ENCODE assay signal across 14 cellular contexts in the genomic region with DNA sequence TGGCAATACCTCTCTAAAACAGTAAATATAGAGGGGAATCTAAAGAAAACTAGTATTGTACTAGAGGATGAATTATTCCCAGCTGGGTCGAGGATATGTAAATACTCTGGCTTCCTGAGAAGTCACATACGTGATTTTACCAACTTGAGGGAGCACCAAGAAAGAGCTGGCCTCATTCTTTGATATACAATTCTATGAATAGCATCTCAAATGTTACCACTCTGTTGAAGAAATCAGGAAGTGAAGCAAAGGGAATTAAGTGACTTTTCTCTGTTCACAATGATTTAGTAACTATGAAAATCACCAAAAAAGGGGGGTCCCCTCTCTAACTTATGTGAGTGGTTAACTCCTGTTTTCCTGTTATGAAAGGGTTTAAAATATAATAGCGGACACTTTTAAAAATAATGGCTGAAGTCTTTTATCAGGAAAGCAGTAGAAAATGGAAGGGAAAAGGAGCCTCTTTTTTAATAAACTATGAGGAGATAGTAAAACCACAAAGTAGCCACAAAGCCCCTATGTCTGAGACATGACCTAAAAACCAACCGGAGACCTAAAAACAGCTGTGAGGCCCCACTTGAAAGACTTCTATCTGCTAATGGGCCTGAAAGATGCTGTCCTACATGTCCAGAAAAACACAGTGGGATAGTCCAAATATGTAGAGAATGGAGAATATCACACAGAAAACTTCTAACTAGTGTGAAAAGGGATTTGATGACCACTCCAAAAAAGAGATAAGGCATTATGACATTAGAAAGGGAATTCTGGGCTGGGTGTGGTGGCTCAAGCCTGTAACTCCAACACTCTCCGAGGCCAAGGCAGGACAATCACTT. TPM values are rescaled to one million over a fixed set of nuclear protein-coding genes. Genes with fewer than 3 reads are reported as not detected.
DNase-seq lines count a peak whose midpoint lies in the region; ATAC-seq and TF ChIP-seq lines count a peak whose summit lies in the region.
"Had no signal": no experiment of that assay in that cellular context is flagged by ENCODE, and none has a peak within 500 bp of the region (broad histone marks: within the 10 kb centered on the region; RNA-seq: fewer than 3 reads in every experiment).

No MANE protein-coding gene starts in this region.

- no peaks in the 10 kb centered on the region for H3K27me3 Mint-ChIP-seq in chondrocyte (ENCODE audit: low read depth)
- H3K27me3 Mint-ChIP-seq: activated CD8-positive, alpha-beta memory T cell treated with anti-CD3 and anti-CD28 coated beads, Interleukin-2, amount 10 ng/mL, durations not matched to agents 7 days and 5 days had no signal

- TF ChIP-seq CTCF in chondrocyte (IDR thresholded peaks at IDR 0.05) (no peak), ovary (IDR thresholded peaks at IDR 0.05) (no peak)

- peak overlapping the region; percentile 79 for H3K27ac Mint-ChIP-seq in chondrocyte (ENCODE audit: unreplicated experiment)
- no peak overlapping the region for H3K27ac Mint-ChIP-seq in stimulated activated effector memory CD8-positive, alpha-beta T cell treated with anti-CD3 and anti-CD28 coated beads, Interleukin-12 subunit alpha, Interleukin-12 subunit beta, amount 100 ng/mL, for 72 hours
- H3K27ac Mint-ChIP-seq: activated CD8-positive, alpha-beta memory T cell treated with anti-CD3 and anti-CD28 coated beads, Interleukin-2, amount 10 ng/mL, durations not matched to agents 7 days and 5 days had no signal

- H3K27me3 ChIP-seq in muscle layer of duodenum (ENCODE audit: low read depth, low read length) (no peaks in the 10 kb centered on the region), ovary (no peaks in the 10 kb centered on the region)

- DNase-seq in NOMO-1 (lab: John Stamatoyannopoulos, UW; ENCODE audit: unreplicated experiment in 2 of 2), result peak; percentile 22 to 75
- no peak for DNase-seq in NOMO-1 treated with dmso at 0.1 percent for 144 hours (lab: John Stamatoyannopoulos, UW; ENCODE audit: unreplicated experiment)
- DNase-seq in chondrocyte (ENCODE audit: low spot score), result no peak
- no peak for DNase-seq in NCI-H446 (lab: John Stamatoyannopoulos, UW)
- DNase-seq in stimulated activated effector memory CD8-positive, alpha-beta T cell treated with anti-CD3 and anti-CD28 coated beads, Interleukin-12 subunit alpha, Interleukin-12 subunit beta, amount 100 ng/mL, for 72 hours (ENCODE audit: low spot score in 2 of 2), result no peak
- no peak for DNase-seq in ovary
- no peak for DNase-seq in HT-29 (ENCODE audit: low spot score)
- DNase-seq: activated CD8-positive, alpha-beta memory T cell treated with anti-CD3 and anti-CD28 coated beads, Interleukin-2, amount 10 ng/mL, durations not matched to agents 7 days and 5 days; anterior cingulate cortex; NCI-H1105 had no signal

- no peak for TF ChIP-seq EP300 in ovary (IDR thresholded peaks at IDR 0.05)

- intact Hi-C loops in ovary (cut with DNase I), result no loop called here

- H3K4me1 ChIP-seq in muscle layer of duodenum (ENCODE audit: control insufficient read depth in 1 of 2, insufficient read depth in 2 of 2, low read length in 2 of 2), result peaks cover 0 to 5% of the 10 kb centered on the region in 2 donors
- no peaks in the 10 kb centered on the region for H3K4me1 ChIP-seq in ovary (ENCODE audit: insufficient read depth)
- H3K4me1 ChIP-seq: parathyroid adenoma had no signal

- H3K27ac ChIP-seq in muscle layer of duodenum (ENCODE audit: low read length) (peak overlapping the region; percentile 41), ovary (no peak overlapping the region)
- H3K27ac ChIP-seq: 22Rv1, parathyroid adenoma had no signal

- no peak overlapping the region for H3K4me3 Mint-ChIP-seq in chondrocyte (ENCODE audit: unreplicated experiment)
- no peak overlapping the region for H3K4me3 Mint-ChIP-seq in stimulated activated effector memory CD8-positive, alpha-beta T cell treated with anti-CD3 and anti-CD28 coated beads, Interleukin-12 subunit alpha, Interleukin-12 subunit beta, amount 100 ng/mL, for 72 hours
- H3K4me3 Mint-ChIP-seq: activated CD8-positive, alpha-beta memory T cell treated with anti-CD3 and anti-CD28 coated beads, Interleukin-2, amount 10 ng/mL, durations not matched to agents 7 days and 5 days had no signal

- TF ChIP-seq POLR2A in ovary (IDR thresholded peaks at IDR 0.05), result no peak

- H3K4me1 Mint-ChIP-seq in chondrocyte (ENCODE audit: low read depth), result peaks cover 63% of the 10 kb centered on the region
- H3K4me1 Mint-ChIP-seq in stimulated activated effector memory CD8-positive, alpha-beta T cell treated with anti-CD3 and anti-CD28 coated beads, Interleukin-12 subunit alpha, Interleukin-12 subunit beta, amount 100 ng/mL, for 72 hours, result no peaks in the 10 kb centered on the region
- H3K4me1 Mint-ChIP-seq: activated CD8-positive, alpha-beta memory T cell treated with anti-CD3 and anti-CD28 coated beads, Interleukin-2, amount 10 ng/mL, durations not matched to agents 7 days and 5 days had no signal

- H3K36me3 Mint-ChIP-seq in chondrocyte (ENCODE audit: low read depth), result no peaks in the 10 kb centered on the region
- H3K36me3 Mint-ChIP-seq in stimulated activated effector memory CD8-positive, alpha-beta T cell treated with anti-CD3 and anti-CD28 coated beads, Interleukin-12 subunit alpha, Interleukin-12 subunit beta, amount 100 ng/mL, for 72 hours, result no peaks in the 10 kb centered on the region
- H3K36me3 Mint-ChIP-seq: activated CD8-positive, alpha-beta memory T cell treated with anti-CD3 and anti-CD28 coated beads, Interleukin-2, amount 10 ng/mL, durations not matched to agents 7 days and 5 days had no signal

- H3K9me3 Mint-ChIP-seq in chondrocyte (ENCODE audit: low read depth), result peaks cover 2% of the 10 kb centered on the region
- H3K9me3 Mint-ChIP-seq in stimulated activated effector memory CD8-positive, alpha-beta T cell treated with anti-CD3 and anti-CD28 coated beads, Interleukin-12 subunit alpha, Interleukin-12 subunit beta, amount 100 ng/mL, for 72 hours, result peaks cover 4% of the 10 kb centered on the region

- H3K36me3 ChIP-seq in muscle layer of duodenum (ENCODE audit: control insufficient read depth in 1 of 2, insufficient read depth in 2 of 2, low read length in 2 of 2) (no peaks in the 10 kb centered on the region), ovary (no peaks in the 10 kb centered on the region)

- H3K4me3 ChIP-seq in muscle layer of duodenum (ENCODE audit: low read depth in 1 of 2, low read length in 2 of 2), result no peak overlapping the region
- H3K4me3 ChIP-seq in ovary, result no peak overlapping the region

- no peak for ATAC-seq in stimulated activated effector memory CD8-positive, alpha-beta T cell treated with anti-CD3 and anti-CD28 coated beads, Interleukin-12 subunit alpha, Interleukin-12 subunit beta, amount 100 ng/mL, for 72 hours
- ATAC-seq: activated CD8-positive, alpha-beta memory T cell treated with anti-CD3 and anti-CD28 coated beads, Interleukin-2, amount 10 ng/mL, durations not matched to agents 7 days and 5 days had no signal

- H3K9me3 ChIP-seq in muscle layer of duodenum (ENCODE audit: control insufficient read depth in 1 of 2, low read length in 2 of 2), result no peaks in the 10 kb centered on the region
- no peaks in the 10 kb centered on the region for H3K9me3 ChIP-seq in ovary

- WGBS in ovary, 3 donors, result 33 to 49% (median 44%) methylated on average over 5 of the region's 5 CpGs

RNA-seq across cellular contexts. Expression of a gene that starts 42.5 kb away (rescaled TPM):
- total RNA-seq in chondrocyte, result 33.5 to 35.4 TPM (median 34.0 TPM) in 3 replicates
- total RNA-seq in ovary, result 10 to 100 TPM; 14.7 to 29.2 (median 18.4) TPM
- polyA plus RNA-seq in ovary, result 10 to 100 TPM; 11.1 to 22.3 TPM
- not detected in 2 replicates for total RNA-seq in HT-29 (2014; rRNA removed; shearing (Covaris generic))
- total RNA-seq: activated CD8-positive, alpha-beta memory T cell treated with anti-CD3 and anti-CD28 coated beads, Interleukin-2, amount 10 ng/mL, durations not matched to agents 7 days and 5 days; T-helper 2 cell treated with Interferon-gamma antibody and Interleukin-4, amounts not matched to agents 100 ng/mL and 5 ng/mL, for 36 hours had no signal

Comparison
In these comparisons a context has a peak if more than half of its experiments do, and no peak if none do; other contexts are left out.
1. DNase-seq: peak in NOMO-1 (2 of 2); none in NOMO-1 treated with dmso at 0.1 percent for 144 hours (single experiment), chondrocyte (single experiment), NCI-H446 (0 of 2), stimulated activated effector memory CD8-positive, alpha-beta T cell treated with anti-CD3 and anti-CD28 coated beads, Interleukin-12 subunit alpha, Interleukin-12 subunit beta, amount 100 ng/mL, for 72 hours (0 of 2), ovary (0 of 5) and HT-29 (single experiment).
2. RNA of a gene that starts 42.5 kb away (total RNA-seq): 33.5 to 35.4 TPM in chondrocyte and 14.7 to 29.2 TPM in ovary; not detected in HT-29; every median in the first group is over 10 times any median in the second.